In the genomic region with DNA sequence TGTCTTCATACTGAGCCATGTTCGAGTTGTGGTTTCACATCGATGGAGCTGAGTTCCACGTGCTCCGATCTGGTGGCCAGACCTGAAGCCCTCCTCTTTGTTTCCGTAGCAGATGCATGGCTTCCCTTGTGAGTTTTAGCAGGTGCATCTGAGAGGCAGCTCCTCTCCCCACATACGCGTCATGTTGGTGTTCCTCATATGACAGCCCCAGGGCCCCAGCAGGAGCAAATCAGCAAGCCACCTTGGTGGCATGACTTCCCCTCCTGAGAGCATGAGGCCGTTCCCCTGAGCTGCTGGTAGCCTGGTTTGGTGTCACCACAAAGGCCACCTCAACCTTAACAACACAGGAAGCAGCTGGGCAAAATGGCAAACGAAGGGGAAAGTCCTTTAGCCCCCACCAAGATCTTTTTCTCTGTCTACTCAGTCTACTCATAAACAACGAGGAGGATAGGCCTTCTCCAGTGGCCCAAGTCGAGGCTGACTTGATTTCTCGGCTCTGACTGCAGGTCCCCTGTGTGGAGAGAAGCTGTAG, we compare ENCODE assay signal across 9 cellular contexts. TPM values are rescaled to one million over a fixed set of nuclear protein-coding genes. Genes with fewer than 3 reads are reported as not detected.
DNase-seq lines count a peak whose midpoint lies in the region; ATAC-seq and TF ChIP-seq lines count a peak whose summit lies in the region.
"Had no signal": no experiment of that assay in that cellular context is flagged by ENCODE, and none has a peak within 500 bp of the region (broad histone marks: within the 10 kb centered on the region; RNA-seq: fewer than 3 reads in every experiment).

No MANE protein-coding gene starts in this region.

- peaks cover 6% of the 10 kb centered on the region for H3K27me3 Mint-ChIP-seq in type B pancreatic cell

- peak; percentile 85 for ATAC-seq in GM18502 (IDR thresholded peaks at IDR 0.05; ENCODE audit: poor library complexity, unreplicated experiment)
- ATAC-seq in HG02610 (IDR thresholded peaks at IDR 0.05; ENCODE audit: unreplicated experiment): peak; percentile 88

- no peak overlapping the region for H3K4me3 Mint-ChIP-seq in type B pancreatic cell

- H3K4me1 Mint-ChIP-seq in type B pancreatic cell (ENCODE audit: unreplicated experiment): peaks cover 24% of the 10 kb centered on the region

- no peak for TF ChIP-seq CTCF in type B pancreatic cell (conservative IDR thresholded peaks at IDR 0.05)

- H3K9me3 Mint-ChIP-seq in type B pancreatic cell: peaks cover 4% of the 10 kb centered on the region

- H3K27ac Mint-ChIP-seq in type B pancreatic cell: no peak overlapping the region

- H3K36me3 Mint-ChIP-seq in type B pancreatic cell: peaks cover 3% of the 10 kb centered on the region

- peak; percentile 44 for DNase-seq in NOMO-1 treated with dmso at 0.1 percent for 144 hours (lab: John Stamatoyannopoulos, UW; ENCODE audit: unreplicated experiment)
- peak; percentile 67 for DNase-seq in activated T-helper 9 cell treated with anti-CD3 and anti-CD28 coated beads, Interleukin-2, amount 50 U/mL, for 16 hours (ENCODE audit: low read depth)
- DNase-seq in stimulated activated CD4-positive, alpha-beta T cell treated with anti-CD3 and anti-CD28 coated beads, Interleukin-12 subunit alpha, Interleukin-12 subunit beta, amount 100 ng/mL, for 24 hours (ENCODE audit: low read depth in 2 of 2): peak; percentile 64 to 77
- DNase-seq in GM03348 (ENCODE audit: low spot score): no peak
- DNase-seq in Ammon's horn (ENCODE audit: low spot score): no peak
- no peak for DNase-seq in type B pancreatic cell (ENCODE audit: extremely low spot score, unreplicated experiment)
- DNase-seq: IMR-90 had no signal

RNA-seq across cellular contexts. Expression of a gene that starts 5.9 kb away (rescaled TPM):
- 59.4 and 61.4 TPM in 2 replicates for total RNA-seq in type B pancreatic cell (ENCODE audit: low replicate concordance)

Comparison
In these comparisons a context has a peak if more than half of its experiments do, and no peak if none do; other contexts are left out.
1. DNase-seq: peak in NOMO-1 treated with dmso at 0.1 percent for 144 hours (single experiment), activated T-helper 9 cell treated with anti-CD3 and anti-CD28 coated beads, Interleukin-2, amount 50 U/mL, for 16 hours (single experiment) and stimulated activated CD4-positive, alpha-beta T cell treated with anti-CD3 and anti-CD28 coated beads, Interleukin-12 subunit alpha, Interleukin-12 subunit beta, amount 100 ng/mL, for 24 hours (2 of 2); none in GM03348 (single experiment), Ammon's horn (single experiment) and type B pancreatic cell (single experiment).